9 cellular contexts compared by ENCODE assay signal in the genomic region with DNA sequence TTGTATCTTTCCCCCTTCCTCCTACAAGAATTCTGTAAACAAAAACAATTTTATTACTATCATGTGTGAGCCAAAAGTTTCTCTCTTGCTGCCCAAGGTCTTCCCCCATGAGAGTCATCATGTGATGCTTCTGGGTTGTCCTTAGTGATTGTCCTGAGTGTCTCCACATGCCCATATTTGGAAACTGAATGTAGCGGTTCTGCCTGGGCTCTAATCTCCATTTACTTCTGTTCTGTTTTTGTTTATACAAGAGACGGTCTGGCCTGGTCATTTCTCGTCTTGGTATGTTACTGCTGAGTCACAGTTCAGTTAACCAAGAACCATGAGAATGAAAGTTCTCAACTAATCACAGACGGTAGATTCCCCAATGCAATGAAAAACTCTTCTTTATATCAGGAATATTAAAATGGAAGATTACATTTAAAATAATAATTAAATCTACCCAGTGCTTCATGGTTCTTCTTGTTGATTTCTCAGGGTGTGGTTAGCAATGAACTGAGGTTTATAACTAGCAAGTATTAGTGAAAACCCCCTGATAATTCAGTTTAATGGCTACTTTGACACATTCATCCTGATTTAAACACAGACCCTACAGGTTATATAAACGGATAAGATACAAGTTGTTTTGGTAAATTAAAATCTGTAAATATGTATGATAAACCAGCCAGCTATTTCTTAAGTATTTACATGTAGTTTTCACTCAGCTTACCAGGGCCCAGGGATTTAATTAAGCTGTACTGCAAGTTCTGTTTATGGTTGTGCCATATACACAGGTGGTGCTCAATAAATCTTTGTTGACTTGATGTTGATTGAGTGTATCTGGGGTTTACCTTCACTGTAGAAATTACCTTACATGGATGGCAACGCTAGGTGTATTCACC.
DNase-seq lines count a peak whose midpoint lies in the region; ATAC-seq and TF ChIP-seq lines count a peak whose summit lies in the region.
"Had no signal": no experiment of that assay in that cellular context is flagged by ENCODE, and none has a peak within 500 bp of the region (broad histone marks: within the 10 kb centered on the region; RNA-seq: fewer than 3 reads in every experiment).

No MANE protein-coding gene starts in this region.

- H3K27me3 Mint-ChIP-seq in T-cell = no peaks in the 10 kb centered on the region
- H3K27me3 Mint-ChIP-seq: central memory CD8-positive, alpha-beta T cell had no signal

- ATAC-seq in GM21515 (IDR thresholded peaks at IDR 0.05; ENCODE audit: unreplicated experiment) (peak; percentile 48), psoas muscle (peak; percentile 63 to 76 (median 70)), T-cell (replicated peaks in 1 of 4) (no peak)

- H3K4me3 ChIP-seq in AG10803 (ENCODE audit: low read length) (no peak overlapping the region), KMS-11 (IDR thresholded peaks at IDR 0.05; ENCODE audit: insufficient read depth, low read depth, low read length) (no peak overlapping the region), epithelial cell of proximal tubule (ENCODE audit: low read depth, low read length) (no peak overlapping the region), psoas muscle (peak overlapping the region; percentile 20), spleen (no peak overlapping the region)

- WGBS in psoas muscle, 3 donors = 48 to 69% (median 52%) methylated on average over 6 of the region's 6 CpGs
- WGBS in spleen, 5 donors = 55 to 80% (median 61%) methylated on average over 6 of the region's 6 CpGs

- no peak overlapping the region for H3K4me3 Mint-ChIP-seq in T-cell
- H3K4me3 Mint-ChIP-seq: central memory CD8-positive, alpha-beta T cell had no signal

- H3K4me1 Mint-ChIP-seq in T-cell = peaks cover 18 to 22% (median 20%) of the 10 kb centered on the region in 3 donors

- peak overlapping the region; percentile 58; the same call in 1 of the 2 replicates for H3K9ac ChIP-seq in KMS-11

- TF ChIP-seq CTCF in AG10803 (conservative IDR thresholded peaks at IDR 0.05; ENCODE audit: low read length) (no peak), KMS-11 (conservative IDR thresholded peaks at IDR 0.05; ENCODE audit: low read depth, low read length) (no peak), epithelial cell of proximal tubule (conservative IDR thresholded peaks at IDR 0.05; ENCODE audit: low read depth, low read length) (no peak), psoas muscle (IDR thresholded peaks at IDR 0.05) (no peak), spleen (IDR thresholded peaks at IDR 0.05 in 8 of 11, conservative IDR thresholded peaks at IDR 0.05 in 3 of 11) (no peak)

- no peak for TF ChIP-seq POLR2A in spleen (IDR thresholded peaks at IDR 0.05)

- POLR2A ChIA-PET in T-cell (lab: Charles Lee) = no interaction called here

- no peaks in the 10 kb centered on the region for H4K20me1 ChIP-seq in KMS-11 (ENCODE audit: insufficient read depth)

- H3K36me3 ChIP-seq in KMS-11 (ENCODE audit: insufficient read depth) (no peaks in the 10 kb centered on the region), psoas muscle (ENCODE audit: insufficient read depth in 1 of 2, low read depth in 1 of 2) (no peaks in the 10 kb centered on the region), spleen (no peaks in the 10 kb centered on the region)

- DNase-seq in AG10803 (ENCODE audit: low read depth) (peak; percentile 97), epithelial cell of proximal tubule (ENCODE audit: low read depth) (peak; percentile 98), psoas muscle (no peak), spleen (no peak), posterior cingulate gyrus (no peak), T-cell (no peak)

- H3K27ac ChIP-seq in KMS-11 = peak overlapping the region; percentile 81
- peak overlapping the region; percentile 48 for H3K27ac ChIP-seq in psoas muscle
- H3K27ac ChIP-seq in spleen = peak overlapping the region in 4 of 8 donors; percentile 18 to 67 (median 40)

- intact Hi-C loops in psoas muscle (cut with DNase I) = loop anchor here in 1 of 2 donors (5.0 kb wide), 1 partner anchor 82 kb away; the partner anchor contains the start of gene PELI2
- intact Hi-C loops in spleen (cut with DNase I; ENCODE audit: low total_unique reads) = no loop called here
- intact Hi-C loops in posterior cingulate gyrus (cut with DNase I) = no loop called here

- no peak overlapping the region for H3K27ac Mint-ChIP-seq in T-cell

- CTCF ChIA-PET in T-cell (lab: Charles Lee) = no interaction called here

- H3K36me3 Mint-ChIP-seq in T-cell = no peaks in the 10 kb centered on the region

- H3K9me3 Mint-ChIP-seq in T-cell = no peaks in the 10 kb centered on the region
- H3K9me3 Mint-ChIP-seq: central memory CD8-positive, alpha-beta T cell had no signal

- no peaks in the 10 kb centered on the region for H3K9me3 ChIP-seq in psoas muscle
- H3K9me3 ChIP-seq in spleen = no peaks in the 10 kb centered on the region

- peaks cover 66% of the 10 kb centered on the region for H3K4me1 ChIP-seq in KMS-11 (ENCODE audit: low read depth, poor library complexity, severe bottlenecking)
- peaks cover 18% of the 10 kb centered on the region for H3K4me1 ChIP-seq in psoas muscle
- peaks cover 7 to 39% (median 17%) of the 10 kb centered on the region in 6 donors for H3K4me1 ChIP-seq in spleen

- H3K4me2 ChIP-seq in KMS-11 = peak overlapping the region; percentile 82

- H3K27me3 ChIP-seq in KMS-11 (ENCODE audit: insufficient read depth, low read depth) (no peaks in the 10 kb centered on the region), psoas muscle (ENCODE audit: insufficient read depth in 3 of 3, low read length in 2 of 3) (no peaks in the 10 kb centered on the region), spleen (replicated peaks in 1 of 7) (no peaks in the 10 kb centered on the region)

- no peaks in the 10 kb centered on the region for H3K79me2 ChIP-seq in KMS-11 (ENCODE audit: insufficient read depth, low read depth)

- H2AFZ ChIP-seq in KMS-11 (ENCODE audit: low read depth) = 0 out of 2 replicates have a peak overlapping the region, but pooled peaks have one; percentile 7

Comparison
In these comparisons a context has a peak if more than half of its experiments do, and no peak if none do; other contexts are left out.
1. DNase-seq: peak in AG10803 (single experiment) and epithelial cell of proximal tubule (single experiment); none in psoas muscle (0 of 2), spleen (single experiment), posterior cingulate gyrus (0 of 10) and T-cell (0 of 34).
2. ATAC-seq: peak in GM21515 (single experiment) and psoas muscle (4 of 4); none in T-cell (0 of 4).